Comparison of ENCODE assay signal across 1 cellular context in the genomic region with DNA sequence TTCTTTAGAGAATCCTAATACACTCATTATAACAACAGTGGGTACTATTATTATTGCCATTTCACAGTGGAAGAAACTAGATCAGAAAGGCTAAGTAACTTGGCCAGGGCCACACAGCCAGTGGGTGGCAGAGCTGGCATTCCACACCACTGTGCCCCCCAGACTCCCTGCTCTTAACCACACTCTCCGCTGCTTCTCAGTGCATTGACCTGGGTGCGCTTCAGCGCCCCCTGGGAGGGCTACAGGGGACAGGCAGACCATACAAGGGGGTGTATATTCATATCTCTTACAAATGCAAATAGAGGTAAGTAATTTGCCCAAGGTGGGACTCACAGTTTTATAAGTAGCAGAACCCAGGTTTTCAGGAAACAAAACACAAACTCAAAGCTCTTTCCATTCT.
TF ChIP-seq lines count a peak whose summit lies in the region.

No MANE protein-coding gene starts in this region.

TF ChIP-seq in GM23338, 12 proteins besides CTCF, POLR2A, EP300 and RAD21 (continued from another document):
- no peak for TF ChIP-seq ZNF462 (CRISPR knock-in tag; IDR thresholded peaks at IDR 0.05)
- no peak for TF ChIP-seq POLR2AphosphoS5 (IDR thresholded peaks at IDR 0.05; ENCODE audit: low read depth)
- TF ChIP-seq, protein P1, sequence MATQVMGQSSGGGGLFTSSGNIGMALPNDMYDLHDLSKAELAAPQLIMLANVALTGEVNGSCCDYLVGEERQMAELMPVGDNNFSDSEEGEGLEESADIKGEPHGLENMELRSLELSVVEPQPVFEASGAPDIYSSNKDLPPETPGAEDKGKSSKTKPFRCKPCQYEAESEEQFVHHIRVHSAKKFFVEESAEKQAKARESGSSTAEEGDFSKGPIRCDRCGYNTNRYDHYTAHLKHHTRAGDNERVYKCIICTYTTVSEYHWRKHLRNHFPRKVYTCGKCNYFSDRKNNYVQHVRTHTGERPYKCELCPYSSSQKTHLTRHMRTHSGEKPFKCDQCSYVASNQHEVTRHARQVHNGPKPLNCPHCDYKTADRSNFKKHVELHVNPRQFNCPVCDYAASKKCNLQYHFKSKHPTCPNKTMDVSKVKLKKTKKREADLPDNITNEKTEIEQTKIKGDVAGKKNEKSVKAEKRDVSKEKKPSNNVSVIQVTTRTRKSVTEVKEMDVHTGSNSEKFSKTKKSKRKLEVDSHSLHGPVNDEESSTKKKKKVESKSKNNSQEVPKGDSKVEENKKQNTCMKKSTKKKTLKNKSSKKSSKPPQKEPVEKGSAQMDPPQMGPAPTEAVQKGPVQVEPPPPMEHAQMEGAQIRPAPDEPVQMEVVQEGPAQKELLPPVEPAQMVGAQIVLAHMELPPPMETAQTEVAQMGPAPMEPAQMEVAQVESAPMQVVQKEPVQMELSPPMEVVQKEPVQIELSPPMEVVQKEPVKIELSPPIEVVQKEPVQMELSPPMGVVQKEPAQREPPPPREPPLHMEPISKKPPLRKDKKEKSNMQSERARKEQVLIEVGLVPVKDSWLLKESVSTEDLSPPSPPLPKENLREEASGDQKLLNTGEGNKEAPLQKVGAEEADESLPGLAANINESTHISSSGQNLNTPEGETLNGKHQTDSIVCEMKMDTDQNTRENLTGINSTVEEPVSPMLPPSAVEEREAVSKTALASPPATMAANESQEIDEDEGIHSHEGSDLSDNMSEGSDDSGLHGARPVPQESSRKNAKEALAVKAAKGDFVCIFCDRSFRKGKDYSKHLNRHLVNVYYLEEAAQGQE (IDR thresholded peaks at IDR 0.05; ENCODE audit: unreplicated experiment): no peak
- TF ChIP-seq CREB1 (CRISPR knock-in tag; IDR thresholded peaks at IDR 0.05; ENCODE audit: low read depth): no peak
- no peak for TF ChIP-seq EZH2phosphoT487 (IDR thresholded peaks at IDR 0.05; ENCODE audit: unreplicated experiment)
- no peak for TF ChIP-seq STAT1 (IDR thresholded peaks at IDR 0.05; ENCODE audit: unreplicated experiment)
- no peak for TF ChIP-seq EZH2 (IDR thresholded peaks at IDR 0.05; ENCODE audit: low read depth, unreplicated experiment)
